ENCODE assay signal across 8 cellular contexts in the genomic region with DNA sequence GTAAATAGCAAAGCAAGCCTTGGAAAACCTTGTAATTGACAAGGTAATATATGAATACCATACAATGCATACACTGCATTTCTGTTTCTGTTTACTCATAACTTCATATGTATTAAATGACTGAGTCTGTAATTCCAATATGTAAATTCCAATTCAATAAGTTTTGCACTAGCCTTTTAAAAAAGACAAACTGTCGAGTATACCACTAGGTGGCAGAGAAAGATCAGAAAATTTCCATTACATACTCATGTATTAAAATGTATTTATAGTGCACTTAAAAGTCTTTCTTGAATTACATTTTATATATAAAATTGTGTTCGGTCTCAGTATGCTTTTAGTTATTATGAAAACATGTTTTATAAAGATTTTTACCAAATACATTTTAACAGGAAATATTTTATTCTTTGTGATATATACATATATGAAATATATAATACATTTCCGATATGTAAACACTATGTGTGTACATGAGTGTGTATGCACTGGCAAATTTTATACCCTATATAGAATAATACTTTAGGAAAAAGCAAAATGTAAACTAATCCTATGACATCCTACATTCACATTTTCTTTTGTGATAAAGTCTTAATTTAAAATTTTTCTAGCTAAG.
DNase-seq lines count a peak whose midpoint lies in the region; ATAC-seq and TF ChIP-seq lines count a peak whose summit lies in the region.
"Had no signal": no experiment of that assay in that cellular context is flagged by ENCODE, and none has a peak within 500 bp of the region (broad histone marks: within the 10 kb centered on the region; RNA-seq: fewer than 3 reads in every experiment).

No MANE protein-coding gene starts in this region.

- peak; percentile 46 for ATAC-seq in GM18909 (IDR thresholded peaks at IDR 0.05; ENCODE audit: poor library complexity, unreplicated experiment)
- ATAC-seq in stimulated activated naive CD8-positive, alpha-beta T cell treated with anti-CD3 and anti-CD28 coated beads, Interleukin-15, Interleukin-2, amounts not matched to agents 100 U/mL and 50 U/mL, for 24 hours: no peak

- H2BK120ac ChIP-seq in mesenchymal stem cell (ENCODE audit: low read depth, low read length): no peak overlapping the region

- no peak overlapping the region for H4K91ac ChIP-seq in mesenchymal stem cell (ENCODE audit: low read length)

- no peak overlapping the region for H3K27ac ChIP-seq in mesenchymal stem cell (ENCODE audit: low read length, poor library complexity, severe bottlenecking)
- H3K27ac ChIP-seq: neutrophil had no signal

- no CpG with 5 or more reads among the region's 3 CpGs for WGBS in mesenchymal stem cell

- H3K4me1 ChIP-seq in mesenchymal stem cell (ENCODE audit: control insufficient read depth, insufficient read depth, low read depth, low read length): no peaks in the 10 kb centered on the region

- peak; percentile 13 for TF ChIP-seq CTCF in astrocyte of the cerebellum (IDR thresholded peaks at IDR 0.05; ENCODE audit: low read depth, low read length, missing control alignments)

- no peak overlapping the region for H4K8ac ChIP-seq in mesenchymal stem cell (ENCODE audit: low read length)

- H2BK12ac ChIP-seq in mesenchymal stem cell (ENCODE audit: low read length in 2 of 2): no peak overlapping the region

- H2AK5ac ChIP-seq in mesenchymal stem cell (ENCODE audit: low read length, severe bottlenecking): no peak overlapping the region

- no peaks in the 10 kb centered on the region for H3K36me3 ChIP-seq in mesenchymal stem cell (ENCODE audit: control insufficient read depth in 1 of 2, insufficient read depth in 2 of 2, low read depth in 1 of 2, low read length in 2 of 2)
- H3K36me3 ChIP-seq: neutrophil had no signal

- DNase-seq in NCI-H146 (lab: John Stamatoyannopoulos, UW) (peak; percentile 46), astrocyte of the cerebellum (ENCODE audit: low read depth) (peak; percentile 37), mesenchymal stem cell (peak; percentile 53), cortex of kidney (lab: John Stamatoyannopoulos, UW) (no peak)
- no peak for DNase-seq in activated T-cell treated with anti-CD3 and anti-CD28 coated beads, Interleukin-2, amount 50 U/mL, for 1 hour
- DNase-seq in stimulated activated naive CD8-positive, alpha-beta T cell treated with anti-CD3 and anti-CD28 coated beads, Interleukin-15, Interleukin-2, amounts not matched to agents 100 U/mL and 50 U/mL, for 24 hours: no peak

- H2BK5ac ChIP-seq in mesenchymal stem cell (ENCODE audit: low read depth, low read length, poor library complexity, severe bottlenecking): no peak overlapping the region

- H2AFZ ChIP-seq in mesenchymal stem cell (ENCODE audit: low read depth, low read length): no peak overlapping the region

- no peak overlapping the region for H3K18ac ChIP-seq in mesenchymal stem cell (ENCODE audit: low read depth in 1 of 2, low read length in 2 of 2)

- H3K9ac ChIP-seq in mesenchymal stem cell (ENCODE audit: low read length): no peak overlapping the region

- no peak overlapping the region for H3K23ac ChIP-seq in mesenchymal stem cell (ENCODE audit: low read length in 2 of 2)

- H2BK15ac ChIP-seq in mesenchymal stem cell (ENCODE audit: low read depth, poor library complexity, severe bottlenecking): no peak overlapping the region

- no peak overlapping the region for H3K4ac ChIP-seq in mesenchymal stem cell (ENCODE audit: low read depth in 1 of 2, low read length in 2 of 2)

- H3K14ac ChIP-seq in mesenchymal stem cell (ENCODE audit: low read length in 2 of 2): no peak overlapping the region

- H3K4me3 ChIP-seq in astrocyte of the cerebellum (ENCODE audit: low read depth, low read length): no peak overlapping the region
- no peak overlapping the region for H3K4me3 ChIP-seq in mesenchymal stem cell (ENCODE audit: insufficient read depth in 1 of 2, low read depth in 1 of 2, low read length in 2 of 2)

- in situ Hi-C loops in astrocyte of the cerebellum (cut with HindIII; ENCODE audit: low sequenced_read_pairs): no loop called here

- H3K27me3 ChIP-seq in mesenchymal stem cell (ENCODE audit: control insufficient read depth in 1 of 2, insufficient read depth in 1 of 2, low read length in 2 of 2): no peaks in the 10 kb centered on the region
- H3K27me3 ChIP-seq: neutrophil had no signal

- H3K79me1 ChIP-seq in mesenchymal stem cell (replicated peaks; ENCODE audit: low read length, poor library complexity, severe bottlenecking): no peaks in the 10 kb centered on the region

- no peaks in the 10 kb centered on the region for H3K9me3 ChIP-seq in mesenchymal stem cell (ENCODE audit: control insufficient read depth, low read length)
- H3K9me3 ChIP-seq: neutrophil had no signal

- no peak overlapping the region for H3K4me2 ChIP-seq in mesenchymal stem cell (ENCODE audit: low read length, poor library complexity, severe bottlenecking)

Comparison
In these comparisons a context has a peak if more than half of its experiments do, and no peak if none do; other contexts are left out.
1. DNase-seq: peak in NCI-H146 (single experiment), astrocyte of the cerebellum (single experiment) and mesenchymal stem cell (single experiment); none in activated T-cell treated with anti-CD3 and anti-CD28 coated beads, Interleukin-2, amount 50 U/mL, for 1 hour (single experiment), stimulated activated naive CD8-positive, alpha-beta T cell treated with anti-CD3 and anti-CD28 coated beads, Interleukin-15, Interleukin-2, amounts not matched to agents 100 U/mL and 50 U/mL, for 24 hours (single experiment) and cortex of kidney (single experiment).